In the genomic region with DNA sequence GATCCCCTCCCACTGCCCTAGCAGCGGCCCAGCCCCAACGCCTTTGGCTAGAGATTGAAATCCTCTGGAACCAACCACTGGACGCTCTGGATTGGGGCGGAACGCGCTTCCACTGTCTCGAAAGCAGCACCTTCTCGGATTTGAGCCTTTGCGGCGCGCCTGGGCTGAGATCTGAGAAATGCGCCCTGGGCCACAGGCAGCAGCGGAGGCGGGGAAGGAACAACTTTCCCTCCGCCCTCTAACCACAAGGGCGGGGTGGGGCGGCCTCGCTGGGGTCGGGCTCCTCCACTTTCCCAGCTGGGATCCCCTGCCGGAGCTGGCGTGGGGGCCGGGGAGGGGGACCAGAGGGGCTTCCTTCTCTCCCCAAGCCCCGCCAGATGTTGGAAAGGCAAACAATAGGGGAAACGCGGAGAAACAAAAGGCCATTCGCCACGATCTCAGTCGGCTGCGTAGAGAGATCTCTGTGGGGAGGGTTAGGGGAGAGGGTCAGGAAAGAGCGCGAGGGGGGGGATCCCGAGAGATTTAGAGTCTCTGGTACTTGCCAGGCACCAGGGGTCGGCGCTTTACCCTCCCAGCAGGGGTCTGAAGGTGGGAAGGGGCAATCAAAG, we compare ENCODE assay signal across 8 cellular contexts. TPM values are rescaled to one million over a fixed set of nuclear protein-coding genes. Genes with fewer than 3 reads are reported as not detected.
DNase-seq lines count a peak whose midpoint lies in the region; ATAC-seq and TF ChIP-seq lines count a peak whose summit lies in the region.

No MANE protein-coding gene starts in this region.

- H3K4me3 ChIP-seq in WERI-Rb-1 (ENCODE audit: low read depth, low read length) = peak overlapping the region; percentile 71
- H3K4me3 ChIP-seq in cardiac fibroblast (replicated peaks in 1 of 2; ENCODE audit: low read depth in 2 of 2, low read length in 2 of 2) = peak overlapping the region; percentile 60 to 61
- H3K4me3 ChIP-seq in skeletal muscle satellite cell (ENCODE audit: low read length) = peak overlapping the region; percentile 73

- peaks cover 2 to 9% (median 8%) of the 10 kb centered on the region in 3 donors for H3K27me3 Mint-ChIP-seq in immature natural killer cell (ENCODE audit: low read depth in 3 of 3)

- H3K27ac ChIP-seq in WERI-Rb-1 = no peak overlapping the region

- peaks cover 7% of the 10 kb centered on the region for H3K4me1 ChIP-seq in skeletal muscle satellite cell (ENCODE audit: control insufficient read depth, insufficient read depth, low read length)

- H3K9me3 Mint-ChIP-seq in immature natural killer cell = no peaks in the 10 kb centered on the region

- H3K9me3 ChIP-seq in WERI-Rb-1 (ENCODE audit: severe bottlenecking) = no peaks in the 10 kb centered on the region
- no peaks in the 10 kb centered on the region for H3K9me3 ChIP-seq in skeletal muscle satellite cell (replicated peaks; ENCODE audit: low read length)

- DNase-seq in 8988T (peak; percentile 24), WERI-Rb-1 (peak; percentile 21), cardiac fibroblast (ENCODE audit: low read depth in 2 of 2) (peak; percentile 58 to 62), immature natural killer cell (peak; percentile 30 to 37 (median 36)), NCI-H1417 treated with DMSO at 0.1 percent for 48 hours (lab: John Stamatoyannopoulos, UW) (no peak)

- no peaks in the 10 kb centered on the region for H3K27me3 ChIP-seq in WERI-Rb-1 (ENCODE audit: insufficient read depth, low read depth, severe bottlenecking)
- peaks cover 56% of the 10 kb centered on the region for H3K27me3 ChIP-seq in skeletal muscle satellite cell (ENCODE audit: control insufficient read depth, insufficient read depth, low read length)

- peak overlapping the region in 3 of 6 donors; percentile 12 to 64 (median 47) for H3K27ac Mint-ChIP-seq in immature natural killer cell

- peak overlapping the region; percentile 99 for H3K4me2 ChIP-seq in skeletal muscle satellite cell (ENCODE audit: low read length)

- H3K4me3 Mint-ChIP-seq in immature natural killer cell = peak overlapping the region; percentile 84 to 94 (median 91)

- peak; percentile 41 for ATAC-seq in GM19025 (IDR thresholded peaks at IDR 0.05; ENCODE audit: low read depth, unreplicated experiment)
- ATAC-seq in HG03196 (IDR thresholded peaks at IDR 0.05; ENCODE audit: unreplicated experiment) = peak; percentile 54

- H3K36me3 Mint-ChIP-seq in immature natural killer cell = no peaks in the 10 kb centered on the region

- peaks cover 16 to 18% of the 10 kb centered on the region in 2 donors for H3K4me1 Mint-ChIP-seq in immature natural killer cell

- peak overlapping the region; percentile 29 for H3K9ac ChIP-seq in skeletal muscle satellite cell (ENCODE audit: low read depth, low read length)

- TF ChIP-seq CTCF in WERI-Rb-1 (IDR thresholded peaks at IDR 0.05; ENCODE audit: low read depth, low read length) = no peak
- no peak for TF ChIP-seq CTCF in cardiac fibroblast (IDR thresholded peaks at IDR 0.05; ENCODE audit: low read depth, low read length)

- no peaks in the 10 kb centered on the region for H3K36me3 ChIP-seq in WERI-Rb-1
- no peaks in the 10 kb centered on the region for H3K36me3 ChIP-seq in skeletal muscle satellite cell (ENCODE audit: insufficient read depth, low read length)

RNA-seq across cellular contexts. Expression of a gene that starts 1.2 kb away (rescaled TPM):
- under 1 TPM in 2 of 3 donors, not detected in 1; 0.03 to 0.27 TPM for polyA plus RNA-seq in immature natural killer cell
- 0.22 and 0.25 TPM in 2 replicates for total RNA-seq in skeletal muscle satellite cell (2012; rRNA removed)

RNA-seq across cellular contexts. Expression of a gene that starts 4.3 kb away (rescaled TPM):
- not detected for polyA plus RNA-seq in immature natural killer cell
- total RNA-seq in skeletal muscle satellite cell (2012; rRNA removed) = not detected in 2 replicates

RNA-seq across cellular contexts. Expression of a gene that starts 44.9 kb away (rescaled TPM):
- polyA plus RNA-seq in immature natural killer cell = 10 to 100 TPM in 1 of 3 donors, 1 to 10 TPM in 2; 4.5 to 11.6 (median 7.6) TPM
- total RNA-seq in skeletal muscle satellite cell (2012; rRNA removed) = 6.6 and 7.4 TPM in 2 replicates
